ENCODE assay signal across 12 cellular contexts in the genomic region with DNA sequence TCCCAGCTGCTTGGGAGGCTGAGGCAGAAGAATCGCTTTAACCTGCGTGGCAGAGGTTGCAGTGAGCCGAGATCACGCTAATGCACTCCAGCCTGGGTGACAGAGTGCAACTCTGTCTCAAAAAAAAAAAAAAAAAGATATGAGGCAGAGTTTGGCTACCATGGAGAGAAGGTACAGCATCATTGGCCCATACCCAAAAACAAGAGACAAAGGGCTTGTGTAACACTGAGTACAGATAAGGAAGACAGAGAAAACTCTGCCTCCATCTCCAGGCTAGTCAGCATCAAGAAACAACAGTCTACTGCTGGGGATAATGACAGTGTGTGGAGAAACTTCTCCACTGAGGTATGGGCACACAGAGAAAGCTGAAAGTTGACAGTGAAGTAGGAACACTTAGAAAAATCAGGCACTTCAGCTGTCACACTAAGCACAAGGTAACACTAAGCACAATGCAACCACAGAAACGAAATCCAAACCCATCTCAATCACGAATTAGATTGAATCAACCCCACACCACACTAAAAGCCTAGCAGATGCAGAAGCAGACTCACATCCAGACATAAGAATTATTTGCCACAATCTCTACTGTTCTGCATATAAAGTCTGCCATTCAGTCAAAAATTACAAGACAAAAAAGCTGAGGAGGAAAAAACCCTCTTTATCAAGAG. TPM values are rescaled to one million over a fixed set of nuclear protein-coding genes. Genes with fewer than 3 reads are reported as not detected.
A peak's percentile ranks its signal among the peaks of the same experiment; 100 is the strongest.
DNase-seq lines count a peak whose midpoint lies in the region; ATAC-seq and TF ChIP-seq lines count a peak whose summit lies in the region.
"Had no signal": no experiment of that assay in that cellular context is flagged by ENCODE, and none has a peak within 500 bp of the region (broad histone marks: within the 10 kb centered on the region; RNA-seq: fewer than 3 reads in every experiment).

No MANE protein-coding gene starts in this region.

- peaks cover 44% of the 10 kb centered on the region for H4K20me1 ChIP-seq in Loucy (ENCODE audit: insufficient read depth, low read length, poor library complexity, severe bottlenecking)

- TF ChIP-seq CTCF in Loucy (conservative IDR thresholded peaks at IDR 0.05; ENCODE audit: low read length), result no peak
- TF ChIP-seq CTCF in endodermal cell (conservative IDR thresholded peaks at IDR 0.05), result no peak
- TF ChIP-seq CTCF in suprapubic skin (IDR thresholded peaks at IDR 0.05), result no peak

- H2AFZ ChIP-seq in Loucy (ENCODE audit: low read length), result no peak overlapping the region

- H3K4me3 Mint-ChIP-seq in CD4-positive, alpha-beta memory T cell, result peak overlapping the region in 7 of 8 donors; percentile 8 to 69 (median 49)
- no peak overlapping the region for H3K4me3 Mint-ChIP-seq in endodermal cell

- H3K4me1 Mint-ChIP-seq in CD4-positive, alpha-beta memory T cell, result peaks cover 41 to 88% (median 70%) of the 10 kb centered on the region in 4 donors
- peaks cover 7% of the 10 kb centered on the region for H3K4me1 Mint-ChIP-seq in endodermal cell

- no peak overlapping the region for H3K4me3 ChIP-seq in CD4-positive, alpha-beta memory T cell (ENCODE audit: low read length in 2 of 2)
- no peak overlapping the region for H3K4me3 ChIP-seq in Loucy (ENCODE audit: low read length, poor library complexity, severe bottlenecking)
- no peak overlapping the region for H3K4me3 ChIP-seq in endodermal cell (ENCODE audit: low read length)
- H3K4me3 ChIP-seq in suprapubic skin, result no peak overlapping the region
- H3K4me3 ChIP-seq: esophagus muscularis mucosa had no signal

- no peak for TF ChIP-seq EP300 in suprapubic skin (IDR thresholded peaks at IDR 0.05)

- H3K36me3 ChIP-seq in CD4-positive, alpha-beta memory T cell (ENCODE audit: insufficient read depth, low read length), result peaks cover 3% of the 10 kb centered on the region
- H3K36me3 ChIP-seq in Loucy (ENCODE audit: insufficient read depth, low read length) (no peaks in the 10 kb centered on the region), endodermal cell (ENCODE audit: control insufficient read depth, insufficient read depth, low read length) (peaks cover 4% of the 10 kb centered on the region), suprapubic skin (peaks cover 3% of the 10 kb centered on the region)

- ATAC-seq in HG02981 (IDR thresholded peaks at IDR 0.05; ENCODE audit: unreplicated experiment), result no peak

- H3K9ac ChIP-seq in Loucy (ENCODE audit: low read depth, low read length, poor library complexity, severe bottlenecking) (no peak overlapping the region), endodermal cell (ENCODE audit: extremely low read depth, low read length, poor library complexity, severe bottlenecking) (no peak overlapping the region)

- no peak overlapping the region for H3K27ac ChIP-seq in CD4-positive, alpha-beta memory T cell (ENCODE audit: low read depth, low read length)
- H3K27ac ChIP-seq in endodermal cell (ENCODE audit: low read depth, low read length) (no peak overlapping the region), suprapubic skin (no peak overlapping the region)

- H3F3A ChIP-seq in Loucy (ENCODE audit: low read depth), result no peaks in the 10 kb centered on the region

- TF ChIP-seq POLR2A in suprapubic skin (IDR thresholded peaks at IDR 0.05), result no peak

- peaks cover 0 to 2% (median 0%) of the 10 kb centered on the region in 8 donors for H3K9me3 Mint-ChIP-seq in CD4-positive, alpha-beta memory T cell
- peaks cover 2% of the 10 kb centered on the region for H3K9me3 Mint-ChIP-seq in endodermal cell

- H3K9me2 ChIP-seq in Loucy (replicated peaks; ENCODE audit: low read depth, low read length), result no peaks in the 10 kb centered on the region

- intact Hi-C loops in CD4-positive, alpha-beta memory T cell (cut with micrococcal nuclease), result no loop called here

- no peak for DNase-seq in CD4-positive, alpha-beta memory T cell
- DNase-seq in endodermal cell, result no peak
- peak; percentile 22 for DNase-seq in myocyte (ENCODE audit: low read depth)
- no peak for DNase-seq in activated gamma-delta T cell (lab: John Stamatoyannopoulos, UW)
- DNase-seq in suprapubic skin (ENCODE audit: low spot score in 2 of 2), result no peak
- DNase-seq in NCI-H187 (lab: John Stamatoyannopoulos, UW), result no peak
- DNase-seq: islet precursor cell, KBM-7, nucleus accumbens had no signal

- WGBS in endodermal cell (ENCODE audit: insufficient coverage in 1 of 2, insufficient read length in 1 of 2), 2 experiments, result 95% methylated on average over 6 of the region's 6 CpGs; no CpG with 5 or more reads in 1 of the 2 experiments
- WGBS in suprapubic skin, result 86% methylated on average over 6 of the region's 6 CpGs

- peaks cover 79% of the 10 kb centered on the region for H3K4me1 ChIP-seq in CD4-positive, alpha-beta memory T cell (ENCODE audit: insufficient read depth, low read length)
- H3K4me1 ChIP-seq in Loucy (ENCODE audit: insufficient read depth, low read length, poor library complexity, severe bottlenecking) (peaks cover 6% of the 10 kb centered on the region), endodermal cell (ENCODE audit: control insufficient read depth, insufficient read depth, low read length) (no peaks in the 10 kb centered on the region), suprapubic skin (peaks cover 38% of the 10 kb centered on the region)

- H3K27me3 ChIP-seq in CD4-positive, alpha-beta memory T cell (ENCODE audit: insufficient read depth, low read length), result no peaks in the 10 kb centered on the region
- H3K27me3 ChIP-seq in Loucy (ENCODE audit: insufficient read depth, low read length, poor library complexity, severe bottlenecking) (no peaks in the 10 kb centered on the region), endodermal cell (ENCODE audit: control insufficient read depth, insufficient read depth, low read length, poor library complexity, severe bottlenecking) (no peaks in the 10 kb centered on the region), suprapubic skin (no peaks in the 10 kb centered on the region)
- H3K27me3 ChIP-seq: esophagus muscularis mucosa had no signal

- H3K4me2 ChIP-seq in Loucy (ENCODE audit: low read depth, low read length, poor library complexity, severe bottlenecking), result peak overlapping the region; percentile 27

- CTCF ChIA-PET in CD4-positive, alpha-beta memory T cell (lab: Charles Lee; ENCODE audit: partially characterized antibody), result no interaction called here

- peaks cover 22 to 26% of the 10 kb centered on the region in 2 donors for H3K36me3 Mint-ChIP-seq in CD4-positive, alpha-beta memory T cell
- peaks cover 19% of the 10 kb centered on the region for H3K36me3 Mint-ChIP-seq in endodermal cell (ENCODE audit: low read depth)

- peaks cover 96% of the 10 kb centered on the region for H3K79me2 ChIP-seq in Loucy (ENCODE audit: insufficient read depth, low read length)

- no peaks in the 10 kb centered on the region for H3K9me3 ChIP-seq in CD4-positive, alpha-beta memory T cell (ENCODE audit: control insufficient read depth in 1 of 2, low read length in 2 of 2)
- H3K9me3 ChIP-seq in Loucy (ENCODE audit: insufficient read depth, low read depth, low read length), result no peaks in the 10 kb centered on the region
- no peaks in the 10 kb centered on the region for H3K9me3 ChIP-seq in endodermal cell (ENCODE audit: control insufficient read depth, low read length)
- H3K9me3 ChIP-seq in suprapubic skin, result no peaks in the 10 kb centered on the region
- H3K9me3 ChIP-seq: esophagus muscularis mucosa had no signal

- peak overlapping the region in 2 of 7 donors; percentile 3 to 71 for H3K27ac Mint-ChIP-seq in CD4-positive, alpha-beta memory T cell
- H3K27ac Mint-ChIP-seq in endodermal cell, result peak overlapping the region; percentile 69

- POLR2A ChIA-PET in CD4-positive, alpha-beta memory T cell (lab: Charles Lee; ENCODE audit: partially characterized antibody), result interaction anchor here (1.6 to 2.9 kb wide), 2 partner anchors 11 to 15 kb away, joined by 5 to 17 read pairs; a partner anchor contains a TSS

- H3K27me3 Mint-ChIP-seq in CD4-positive, alpha-beta memory T cell, result no peaks in the 10 kb centered on the region
- H3K27me3 Mint-ChIP-seq in endodermal cell (ENCODE audit: insufficient read depth), result no peaks in the 10 kb centered on the region

RNA-seq across cellular contexts. Expression of a gene that starts 10.5 kb away (rescaled TPM):
- 10 to 100 TPM; 90.0 to 90.6 TPM for total RNA-seq in CD4-positive, alpha-beta memory T cell
- 10 to 100 TPM; 57.2 to 60.0 TPM for polyA plus RNA-seq in CD4-positive, alpha-beta memory T cell
- total RNA-seq in endodermal cell, result 10 to 100 TPM; 61.9 to 64.7 TPM
- 80.1 TPM for polyA plus RNA-seq in endodermal cell (2013, experiment 1 of 2)
- polyA plus RNA-seq in endodermal cell (2013, experiment 2 of 2), result 78.0 TPM
- total RNA-seq in myocyte, result 121 and 174 TPM in 2 replicates
- 43.0 TPM for polyA plus RNA-seq in myocyte (2012)
- total RNA-seq in suprapubic skin, result 10 to 100 TPM; 43.5 to 68.1 (median 65.0) TPM
